In the genomic region with DNA sequence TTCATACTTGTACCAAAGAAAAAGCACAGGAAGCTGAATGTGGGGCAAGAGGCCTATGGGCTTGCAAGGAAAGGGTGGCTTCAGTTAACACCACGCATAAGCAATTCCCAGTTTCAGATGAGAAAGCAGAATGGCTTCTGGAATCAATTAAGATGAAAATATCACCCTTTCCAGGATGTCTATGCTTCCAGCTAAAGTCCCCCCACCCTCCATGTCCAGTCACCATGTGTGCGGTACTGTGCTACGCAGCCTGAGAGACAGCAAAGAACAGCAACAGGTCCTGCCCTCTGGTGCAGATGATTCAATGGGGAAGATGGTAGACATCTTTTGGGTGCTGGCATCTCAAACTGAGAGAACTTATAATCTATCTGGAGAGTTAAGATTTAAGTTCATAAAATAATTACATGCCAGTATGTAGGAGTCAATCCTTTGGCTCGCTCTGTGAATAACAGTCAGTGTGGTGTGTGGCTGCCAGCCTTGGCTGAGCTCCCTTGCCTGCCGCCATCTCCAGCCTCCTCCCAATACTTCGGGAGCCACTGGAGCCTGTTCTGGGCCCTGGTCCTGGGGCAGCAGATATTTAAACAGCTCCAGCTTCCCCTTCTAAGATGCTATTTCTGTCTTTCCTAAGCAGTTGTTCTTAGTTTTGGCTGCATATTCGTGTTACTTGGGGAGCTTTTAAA, we compare ENCODE assay signal across 13 cellular contexts. TPM values are rescaled to one million over a fixed set of nuclear protein-coding genes. Genes with fewer than 3 reads are reported as not detected.
DNase-seq lines count a peak whose midpoint lies in the region; ATAC-seq and TF ChIP-seq lines count a peak whose summit lies in the region.
"Had no signal": no experiment of that assay in that cellular context is flagged by ENCODE, and none has a peak within 500 bp of the region (broad histone marks: within the 10 kb centered on the region; RNA-seq: fewer than 3 reads in every experiment).

No MANE protein-coding gene starts in this region.

- H3K27ac Mint-ChIP-seq in chondrocyte (ENCODE audit: unreplicated experiment): peak overlapping the region; percentile 77

- H3K9ac ChIP-seq in skeletal muscle tissue (ENCODE audit: low read depth in 1 of 3, low read length in 3 of 3): no peak overlapping the region
- no peak overlapping the region for H3K9ac ChIP-seq in Karpas-422 (ENCODE audit: low read length)

- H3K79me2 ChIP-seq in Karpas-422 (ENCODE audit: low read length): no peaks in the 10 kb centered on the region

- H3K9me3 ChIP-seq in right cardiac atrium (ENCODE audit: control insufficient read depth, low read length) (no peaks in the 10 kb centered on the region), skeletal muscle tissue (ENCODE audit: control insufficient read depth in 3 of 3, low read length in 3 of 3) (no peaks in the 10 kb centered on the region), Karpas-422 (ENCODE audit: low read length) (no peaks in the 10 kb centered on the region)

- H3K9me3 Mint-ChIP-seq in chondrocyte (ENCODE audit: low read depth): no peaks in the 10 kb centered on the region

- no peaks in the 10 kb centered on the region for H3K9me2 ChIP-seq in Karpas-422 (replicated peaks; ENCODE audit: insufficient read depth, low read length)

- no peak for TF ChIP-seq CTCF in chondrocyte (IDR thresholded peaks at IDR 0.05)

- WGBS in right cardiac atrium: 48% methylated on average over 7 of the region's 7 CpGs

- H3K4me3 ChIP-seq in right cardiac atrium (ENCODE audit: low read length): no peak overlapping the region
- no peak overlapping the region for H3K4me3 ChIP-seq in skeletal muscle tissue (ENCODE audit: low read length in 3 of 3)
- H3K4me3 ChIP-seq in Karpas-422 (ENCODE audit: low read length): no peak overlapping the region

- no peaks in the 10 kb centered on the region for H3K27me3 ChIP-seq in right cardiac atrium (ENCODE audit: control insufficient read depth, insufficient read depth)
- no peaks in the 10 kb centered on the region for H3K27me3 ChIP-seq in skeletal muscle tissue (ENCODE audit: control insufficient read depth in 3 of 3, insufficient read depth in 3 of 3, low read length in 3 of 3)
- H3K27me3 ChIP-seq in Karpas-422 (ENCODE audit: low read length): no peaks in the 10 kb centered on the region

- peak; percentile 63 for DNase-seq in AG20443 (ENCODE audit: low spot score)
- no peak for DNase-seq in chondrocyte (ENCODE audit: low spot score)
- peak; percentile 51 to 84 (median 81) for DNase-seq in right cardiac atrium
- no peak for DNase-seq in activated CD8-positive, alpha-beta memory T cell treated with anti-CD3 and anti-CD28 coated beads, Interleukin-2, amount 50 U/mL, for 4 hours
- DNase-seq in Karpas-422: no peak
- DNase-seq: activated gamma-delta T cell; NCI-H1092 treated with DMSO at 0.1 percent for 48 hours; NCI-H2227 treated with DMSO at 0.1 percent for 48 hours; stimulated activated CD8-positive, alpha-beta memory T cell treated with anti-CD3 and anti-CD28 coated beads, Interleukin-4, amount 100 ng/mL, for 48 hours had no signal

- H3K27me3 Mint-ChIP-seq in chondrocyte (ENCODE audit: low read depth): no peaks in the 10 kb centered on the region

- intact Hi-C loops in right cardiac atrium (cut with DNase I): loop anchor here in 1 of 4 donors (10.0 kb wide), 1 partner anchor 173 kb away; no protein-coding TSS in a partner anchor

- no peak overlapping the region for H3K4me3 Mint-ChIP-seq in chondrocyte (ENCODE audit: unreplicated experiment)

- H4K20me1 ChIP-seq in Karpas-422 (ENCODE audit: insufficient read depth, low read depth, low read length): no peaks in the 10 kb centered on the region

- H3K4me1 ChIP-seq in right cardiac atrium (ENCODE audit: control insufficient read depth, insufficient read depth, low read length) (peaks cover 16% of the 10 kb centered on the region), skeletal muscle tissue (ENCODE audit: control insufficient read depth in 3 of 3, insufficient read depth in 3 of 3, low read length in 3 of 3) (peaks cover 38 to 68% (median 46%) of the 10 kb centered on the region in 3 donors), Karpas-422 (ENCODE audit: low read length) (no peaks in the 10 kb centered on the region)

- H3K36me3 ChIP-seq in skeletal muscle tissue (ENCODE audit: control insufficient read depth in 3 of 3, insufficient read depth in 3 of 3, low read length in 3 of 3): no peaks in the 10 kb centered on the region
- H3K36me3 ChIP-seq in Karpas-422 (ENCODE audit: insufficient read depth, low read length): no peaks in the 10 kb centered on the region

- ATAC-seq in right cardiac atrium: peak; percentile 67 to 84
- no peak for ATAC-seq in HG03159 (IDR thresholded peaks at IDR 0.05; ENCODE audit: unreplicated experiment)
- no peak for ATAC-seq in HG03039 (IDR thresholded peaks at IDR 0.05; ENCODE audit: unreplicated experiment)

- H3K4me2 ChIP-seq in Karpas-422 (ENCODE audit: low read depth, low read length, poor library complexity, severe bottlenecking): no peak overlapping the region

- no peaks in the 10 kb centered on the region for H3K36me3 Mint-ChIP-seq in chondrocyte (ENCODE audit: low read depth)

- H2AFZ ChIP-seq in Karpas-422 (ENCODE audit: low read length): no peak overlapping the region

- peaks cover 67% of the 10 kb centered on the region for H3K4me1 Mint-ChIP-seq in chondrocyte (ENCODE audit: low read depth)

- H3K27ac ChIP-seq in right cardiac atrium (ENCODE audit: low read length): peak overlapping the region; percentile 70
- peak overlapping the region; percentile 75 for H3K27ac ChIP-seq in skeletal muscle tissue (ENCODE audit: low read depth, low read length)
- H3K27ac ChIP-seq in Karpas-422 (ENCODE audit: low read length): no peak overlapping the region

RNA-seq across cellular contexts. Expression of a gene that starts 44.5 kb away (rescaled TPM):
- total RNA-seq in chondrocyte (10.8 to 14.6 TPM (median 14.2 TPM) in 3 replicates), right cardiac atrium (10 to 100 TPM; 20.8 to 24.0 (median 23.4) TPM), skeletal muscle tissue (16.7 TPM)
- polyA plus RNA-seq in right cardiac atrium: 23.6 TPM
- 1.3 TPM in 1 of 2 replicates, not detected in the other for total RNA-seq in Karpas-422 (2014; rRNA removed; shearing (Covaris generic); ENCODE audit: low replicate concordance)
- total RNA-seq: H4 had no signal

Comparison
In these comparisons a context has a peak if more than half of its experiments do, and no peak if none do; other contexts are left out.
1. DNase-seq: peak in AG20443 (single experiment) and right cardiac atrium (3 of 3); none in chondrocyte (single experiment), activated CD8-positive, alpha-beta memory T cell treated with anti-CD3 and anti-CD28 coated beads, Interleukin-2, amount 50 U/mL, for 4 hours (single experiment) and Karpas-422 (single experiment).
2. ATAC-seq: peak in right cardiac atrium (2 of 2); none in HG03159 (single experiment) and HG03039 (single experiment).